1 cellular context compared by ENCODE assay signal in the genomic region with DNA sequence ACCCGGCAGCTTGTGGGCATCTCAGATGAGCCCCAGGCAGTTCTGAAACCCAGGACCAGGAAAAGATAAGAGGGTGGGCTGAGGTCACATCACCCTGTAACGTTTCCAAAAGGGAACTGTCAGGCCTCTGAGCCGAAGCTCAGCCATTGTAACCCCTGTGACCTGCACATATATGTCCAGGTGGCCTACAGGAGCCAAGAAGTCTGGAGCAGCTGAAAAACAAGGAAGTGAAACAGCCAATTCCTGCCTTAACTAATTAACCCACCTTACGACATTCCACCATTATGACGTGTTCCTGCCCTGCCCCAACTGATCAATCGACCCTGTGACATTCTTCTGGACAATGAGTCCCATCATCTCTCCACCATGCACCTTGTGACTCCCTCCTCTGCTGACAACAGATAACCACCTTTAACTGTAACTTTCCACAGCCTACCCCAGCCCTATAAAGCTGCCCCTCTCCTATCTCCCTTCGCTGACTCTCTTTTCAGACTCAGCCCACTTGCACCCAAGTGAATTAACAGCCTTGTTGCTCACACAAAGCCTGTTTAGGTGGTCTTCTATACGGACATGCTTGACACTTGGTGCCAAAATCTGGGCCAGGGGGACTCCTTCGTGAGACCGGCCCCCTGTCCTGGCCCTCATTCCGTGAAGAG.
TF ChIP-seq lines count a peak whose summit lies in the region.
"Not testable (repeated sequence)": the region's sequence is repeated elsewhere in the genome, so short reads cannot be mapped to it uniquely, and the experiment has no call there.

No MANE protein-coding gene starts in this region.

TF ChIP-seq in K562, 482 proteins besides CTCF, POLR2A, EP300 and RAD21 (continued from another document and continues in another):
- TF ChIP-seq RREB1 (CRISPR knock-in tag; IDR thresholded peaks at IDR 0.05) (peak; percentile 93), DPF2 (IDR thresholded peaks at IDR 0.05) (peak; percentile 79), ELF1 (tag; IDR thresholded peaks at IDR 0.05) (peak; percentile 54; the same call in 1 of the 2 replicates), TFAP4 (CRISPR knock-in tag; IDR thresholded peaks at IDR 0.05; ENCODE audit: borderline replicate concordance) (peak; percentile 39), PKNOX1 (IDR thresholded peaks at IDR 0.05) (peak; percentile 67; the same call in 1 of the 2 replicates), SP1 (CRISPR knock-in tag; IDR thresholded peaks at IDR 0.05) (peak; percentile 71), CEBPB (tag; IDR thresholded peaks at IDR 0.05) (peak; percentile 45), CBFA2T2 (conservative IDR thresholded peaks at IDR 0.05) (peak; percentile 89), CUX1 (CRISPR knock-in tag; IDR thresholded peaks at IDR 0.05) (peak; percentile 89), ASH1L (IDR thresholded peaks at IDR 0.05; ENCODE audit: borderline replicate concordance, low read depth, partially characterized antibody) (peak; percentile 12), KLF6 (CRISPR knock-in tag; IDR thresholded peaks at IDR 0.05; ENCODE audit: borderline replicate concordance) (peak; percentile 94), ZNF239 (CRISPR knock-in tag; IDR thresholded peaks at IDR 0.05) (peak; percentile 59), FOXM1 (IDR thresholded peaks at IDR 0.05; ENCODE audit: low read depth) (peak; percentile 11; the same call in 1 of the 2 replicates), KLF16 (IDR thresholded peaks at IDR 0.05) (0 out of 2 replicates have a peak, but pooled peaks have one; percentile 56), BRD9 (IDR thresholded peaks at IDR 0.05; ENCODE audit: low read depth, partially characterized antibody) (peak; percentile 11), ZEB2 (IDR thresholded peaks at IDR 0.05) (peak; percentile 96), MBD2 (IDR thresholded peaks at IDR 0.05; ENCODE audit: borderline replicate concordance, low read depth) (peak; percentile 31; the same call in 1 of the 2 replicates), ZNF175 (CRISPR knock-in tag; IDR thresholded peaks at IDR 0.05; ENCODE audit: low read depth) (peak; percentile 85), NR2C1 (IDR thresholded peaks at IDR 0.05) (peak; percentile 62), NR2C1 (tag; IDR thresholded peaks at IDR 0.05) (peak; percentile 91), ELF2 (CRISPR knock-in tag; IDR thresholded peaks at IDR 0.05) (peak; percentile 79), ZFP1 (CRISPR knock-in tag; IDR thresholded peaks at IDR 0.05) (peak; percentile 57; the same call in 1 of the 2 replicates), TAL1 (IDR thresholded peaks at IDR 0.05) (peak; percentile 90), SOX6 (IDR thresholded peaks at IDR 0.05) (peak; percentile 87), TRIM24 (IDR thresholded peaks at IDR 0.05) (peak in 1 of 2 experiments; percentile 78; a peak in 2 of 4 replicates), GTF2E2 (tag; IDR thresholded peaks at IDR 0.05) (peak; percentile 29; the same call in 1 of the 2 replicates), ZNF76 (CRISPR knock-in tag; IDR thresholded peaks at IDR 0.05; ENCODE audit: borderline replicate concordance) (peak; percentile 76; the same call in 1 of the 2 replicates), ZBTB17 (CRISPR knock-in tag; IDR thresholded peaks at IDR 0.05) (peak; percentile 60; the same call in 1 of the 2 replicates), MTA3 (IDR thresholded peaks at IDR 0.05; ENCODE audit: borderline replicate concordance) (peak; percentile 53; the same call in 1 of the 2 replicates), ZBTB2 (IDR thresholded peaks at IDR 0.05) (peak; percentile 51; the same call in 1 of the 2 replicates), HDAC1 (IDR thresholded peaks at IDR 0.05) (peak in 1 of 2 experiments; percentile 84; a peak in 2 of 4 replicates), ZNF134 (CRISPR knock-in tag; conservative IDR thresholded peaks at IDR 0.05) (peak; percentile 68), HLTF (IDR thresholded peaks at IDR 0.05) (peak; percentile 84; the same call in 1 of the 2 replicates), FOXK2 (conservative IDR thresholded peaks at IDR 0.05 in 1 of 2, IDR thresholded peaks at IDR 0.05 in 1 of 2; ENCODE audit: low read depth in 2 of 2) (peak; percentile 63 to 67), NR2C2 (tag; IDR thresholded peaks at IDR 0.05) (peak; percentile 93), ZNF354B (CRISPR knock-in tag; IDR thresholded peaks at IDR 0.05) (peak; percentile 39; the same call in 1 of the 2 replicates), ZFX (CRISPR knock-in tag; IDR thresholded peaks at IDR 0.05) (peak; percentile 48), PYGO2 (tag; IDR thresholded peaks at IDR 0.05) (peak; percentile 83)
- TF ChIP-seq FOXM1 (CRISPR knock-in tag; IDR thresholded peaks at IDR 0.05; ENCODE audit: low read depth); NR2C2 (CRISPR knock-in tag; IDR thresholded peaks at IDR 0.05): not testable (repeated sequence)
- TF ChIP-seq, protein P1, sequence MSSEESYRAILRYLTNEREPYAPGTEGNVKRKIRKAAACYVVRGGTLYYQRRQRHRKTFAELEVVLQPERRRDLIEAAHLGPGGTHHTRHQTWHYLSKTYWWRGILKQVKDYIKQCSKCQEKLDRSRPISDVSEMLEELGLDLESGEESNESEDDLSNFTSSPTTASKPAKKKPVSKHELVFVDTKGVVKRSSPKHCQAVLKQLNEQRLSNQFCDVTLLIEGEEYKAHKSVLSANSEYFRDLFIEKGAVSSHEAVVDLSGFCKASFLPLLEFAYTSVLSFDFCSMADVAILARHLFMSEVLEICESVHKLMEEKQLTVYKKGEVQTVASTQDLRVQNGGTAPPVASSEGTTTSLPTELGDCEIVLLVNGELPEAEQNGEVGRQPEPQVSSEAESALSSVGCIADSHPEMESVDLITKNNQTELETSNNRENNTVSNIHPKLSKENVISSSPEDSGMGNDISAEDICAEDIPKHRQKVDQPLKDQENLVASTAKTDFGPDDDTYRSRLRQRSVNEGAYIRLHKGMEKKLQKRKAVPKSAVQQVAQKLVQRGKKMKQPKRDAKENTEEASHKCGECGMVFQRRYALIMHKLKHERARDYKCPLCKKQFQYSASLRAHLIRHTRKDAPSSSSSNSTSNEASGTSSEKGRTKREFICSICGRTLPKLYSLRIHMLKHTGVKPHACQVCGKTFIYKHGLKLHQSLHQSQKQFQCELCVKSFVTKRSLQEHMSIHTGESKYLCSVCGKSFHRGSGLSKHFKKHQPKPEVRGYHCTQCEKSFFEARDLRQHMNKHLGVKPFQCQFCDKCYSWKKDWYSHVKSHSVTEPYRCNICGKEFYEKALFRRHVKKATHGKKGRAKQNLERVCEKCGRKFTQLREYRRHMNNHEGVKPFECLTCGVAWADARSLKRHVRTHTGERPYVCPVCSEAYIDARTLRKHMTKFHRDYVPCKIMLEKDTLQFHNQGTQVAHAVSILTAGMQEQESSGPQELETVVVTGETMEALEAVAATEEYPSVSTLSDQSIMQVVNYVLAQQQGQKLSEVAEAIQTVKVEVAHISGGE (CRISPR knock-in tag; IDR thresholded peaks at IDR 0.05) = peak in 1 of 3 experiments; percentile 57; a peak in 1 of 6 replicates
- TF ChIP-seq, protein P2, sequence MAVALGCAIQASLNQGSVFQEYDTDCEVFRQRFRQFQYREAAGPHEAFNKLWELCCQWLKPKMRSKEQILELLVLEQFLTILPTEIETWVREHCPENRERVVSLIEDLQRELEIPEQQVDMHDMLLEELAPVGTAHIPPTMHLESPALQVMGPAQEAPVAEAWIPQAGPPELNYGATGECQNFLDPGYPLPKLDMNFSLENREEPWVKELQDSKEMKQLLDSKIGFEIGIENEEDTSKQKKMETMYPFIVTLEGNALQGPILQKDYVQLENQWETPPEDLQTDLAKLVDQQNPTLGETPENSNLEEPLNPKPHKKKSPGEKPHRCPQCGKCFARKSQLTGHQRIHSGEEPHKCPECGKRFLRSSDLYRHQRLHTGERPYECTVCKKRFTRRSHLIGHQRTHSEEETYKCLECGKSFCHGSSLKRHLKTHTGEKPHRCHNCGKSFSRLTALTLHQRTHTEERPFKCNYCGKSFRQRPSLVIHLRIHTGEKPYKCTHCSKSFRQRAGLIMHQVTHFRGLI (CRISPR knock-in tag; IDR thresholded peaks at IDR 0.05) = peak; percentile 68
